Comparison of ENCODE assay signal across 23 cellular contexts in the genomic region with DNA sequence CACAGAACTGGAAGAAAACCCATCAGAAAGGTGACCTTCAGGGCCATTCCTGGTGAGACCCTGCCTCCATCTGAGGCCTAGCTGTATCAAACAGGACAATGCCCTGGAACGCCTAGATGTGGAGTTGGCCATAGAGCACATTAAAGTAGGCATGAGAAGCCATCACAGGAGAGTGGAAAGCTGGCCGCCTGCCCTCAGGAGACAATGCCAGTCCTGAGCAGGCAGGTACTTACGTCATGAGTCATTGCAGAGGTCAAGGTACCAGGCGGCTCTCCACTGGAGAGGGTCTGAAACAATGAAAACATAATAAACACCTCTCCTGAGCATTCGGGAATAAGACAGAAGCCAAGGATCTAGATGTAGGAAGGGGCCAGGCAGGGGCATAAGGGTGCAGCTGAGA.
"Had no signal": no experiment of that assay in that cellular context is flagged by ENCODE, and none has a peak within 500 bp of the region (broad histone marks: within the 10 kb centered on the region; RNA-seq: fewer than 3 reads in every experiment).

No MANE protein-coding gene starts in this region.

- H3K9me3 ChIP-seq: left ventricle myocardium inferior, psoas muscle, right atrium auricular region, right lobe of liver, transverse colon, upper lobe of left lung, vagina had no signal

- H3K4me3 ChIP-seq: hepatocyte, left ventricle myocardium inferior, lung, psoas muscle, right atrium auricular region, right lobe of liver, smooth muscle cell, transverse colon, upper lobe of left lung, vagina had no signal

- ATAC-seq: naive thymus-derived CD8-positive, alpha-beta T cell; psoas muscle; stimulated activated memory B cell treated with anti-CD40 and anti-IgM and Interleukin-4, amounts not matched to agents 10 μg/mL and 1 μg/mL and 100 μg/mL, for 72 hours; stimulated activated naive CD8-positive, alpha-beta T cell treated with anti-CD3 and anti-CD28 coated beads, Interleukin-15, amount 100 ng/mL, for 72 hours had no signal

- H3K4me1 ChIP-seq: left ventricle myocardium inferior, parathyroid adenoma, right atrium auricular region, right lobe of liver, transverse colon, upper lobe of left lung, vagina had no signal

- DNase-seq: islet precursor cell; left ventricle myocardium inferior; mesendoderm; naive thymus-derived CD8-positive, alpha-beta T cell; occipital lobe; psoas muscle; right lobe of liver; stimulated activated CD4-positive, alpha-beta T cell treated with anti-CD3 and anti-CD28 coated beads, Interleukin-1b, Interleukin-23, amount 100 ng/mL, for 48 hours; stimulated activated CD4-positive, alpha-beta T cell treated with anti-CD3 and anti-CD28 coated beads, Interleukin-2, amount 100 ng/mL, for 48 hours; stimulated activated CD4-positive, alpha-beta T cell treated with anti-CD3 and anti-CD28 coated beads, Interleukin-4, amount 100 ng/mL, for 4 hours; stimulated activated CD8-positive, alpha-beta memory T cell treated with anti-CD3 and anti-CD28 coated beads, Interleukin-4, amount 100 ng/mL, for 48 hours; stimulated activated naive CD4-positive, alpha-beta T cell treated with Interleukin-2 at 50 U/mL for 16 hours; stimulated activated naive CD8-positive, alpha-beta T cell treated with anti-CD3 and anti-CD28 coated beads, Interleukin-15, amount 100 ng/mL, for 72 hours; substantia nigra; transverse colon had no signal

- H3K27me3 ChIP-seq: hepatocyte, right atrium auricular region, right lobe of liver, transverse colon, upper lobe of left lung, vagina had no signal

- H3K27ac ChIP-seq: hepatocyte, left ventricle myocardium inferior, parathyroid adenoma, psoas muscle, right atrium auricular region, right lobe of liver, transverse colon, upper lobe of left lung, vagina had no signal
